1 cellular context compared by ENCODE assay signal in the genomic region with DNA sequence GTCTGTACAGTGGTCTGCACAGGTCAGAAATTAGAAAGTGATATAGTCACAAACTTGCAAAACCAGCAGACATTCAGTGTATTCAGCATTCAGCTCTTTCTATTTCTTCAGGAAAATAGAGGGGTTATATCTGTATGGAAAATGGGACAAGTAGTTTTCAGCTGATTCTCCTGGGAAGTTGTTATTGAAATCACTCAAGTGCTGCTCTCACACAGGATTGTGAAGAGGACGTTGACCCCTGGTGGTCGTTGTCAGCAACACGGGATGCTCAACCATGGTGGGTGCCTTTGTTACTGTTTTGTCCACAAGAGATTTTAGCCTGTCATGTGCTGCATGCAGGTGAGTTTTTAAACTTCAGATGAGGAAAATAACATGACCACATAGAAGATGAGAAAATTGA.
TF ChIP-seq lines count a peak whose summit lies in the region.

No MANE protein-coding gene starts in this region.

TF ChIP-seq in GM12878, 131 proteins besides CTCF, POLR2A, EP300 and RAD21 (continued from another document):
- TF ChIP-seq IKZF2 (IDR thresholded peaks at IDR 0.05): no peak
- TF ChIP-seq ZNF622 (IDR thresholded peaks at IDR 0.05): no peak
- no peak for TF ChIP-seq NFIC (IDR thresholded peaks at IDR 0.05; ENCODE audit: low read depth, low read length)
- no peak for TF ChIP-seq IKZF1 (conservative IDR thresholded peaks at IDR 0.05)
- no peak for TF ChIP-seq NBN (IDR thresholded peaks at IDR 0.05)
- TF ChIP-seq CBFB (IDR thresholded peaks at IDR 0.05; ENCODE audit: low read depth): no peak
- no peak for TF ChIP-seq CREM (IDR thresholded peaks at IDR 0.05; ENCODE audit: low read depth)
- no peak for TF ChIP-seq ZNF207 (IDR thresholded peaks at IDR 0.05; ENCODE audit: borderline replicate concordance)
- TF ChIP-seq RCOR1 (conservative IDR thresholded peaks at IDR 0.05; ENCODE audit: low read depth, low read length): no peak
- TF ChIP-seq NR2C2 (IDR thresholded peaks at IDR 0.05; ENCODE audit: borderline replicate concordance, control insufficient read depth, insufficient read length, low read depth): no peak
- no peak for TF ChIP-seq CREB1 (IDR thresholded peaks at IDR 0.05; ENCODE audit: low read depth)
- TF ChIP-seq, protein P1, sequence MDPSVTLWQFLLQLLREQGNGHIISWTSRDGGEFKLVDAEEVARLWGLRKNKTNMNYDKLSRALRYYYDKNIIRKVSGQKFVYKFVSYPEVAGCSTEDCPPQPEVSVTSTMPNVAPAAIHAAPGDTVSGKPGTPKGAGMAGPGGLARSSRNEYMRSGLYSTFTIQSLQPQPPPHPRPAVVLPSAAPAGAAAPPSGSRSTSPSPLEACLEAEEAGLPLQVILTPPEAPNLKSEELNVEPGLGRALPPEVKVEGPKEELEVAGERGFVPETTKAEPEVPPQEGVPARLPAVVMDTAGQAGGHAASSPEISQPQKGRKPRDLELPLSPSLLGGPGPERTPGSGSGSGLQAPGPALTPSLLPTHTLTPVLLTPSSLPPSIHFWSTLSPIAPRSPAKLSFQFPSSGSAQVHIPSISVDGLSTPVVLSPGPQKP (IDR thresholded peaks at IDR 0.05; ENCODE audit: low read depth, low read length): no peak
- no peak for TF ChIP-seq CHD4 (IDR thresholded peaks at IDR 0.05)
- no peak for TF ChIP-seq RELA (IDR thresholded peaks at IDR 0.05; ENCODE audit: borderline replicate concordance, partially characterized antibody)
- TF ChIP-seq PML (IDR thresholded peaks at IDR 0.05; ENCODE audit: low read length): no peak
- TF ChIP-seq SRF (IDR thresholded peaks at IDR 0.05; ENCODE audit: low read depth in 2 of 2, low read length in 2 of 2): no peak
TF ChIP-seq in GM12878: peak in this region for 0.
